1 cellular context compared by ENCODE assay signal in genomic region chr3:66411436-66411835, GRCh38.
TF ChIP-seq lines count a peak whose summit lies in the region.

No MANE protein-coding gene starts in this region.

TF ChIP-seq in GM23338, 12 proteins besides CTCF, POLR2A, EP300 and RAD21 (continued from another document):
- TF ChIP-seq EZH2phosphoT487 (IDR thresholded peaks at IDR 0.05; ENCODE audit: unreplicated experiment) (no peak), ZNF462 (CRISPR knock-in tag; IDR thresholded peaks at IDR 0.05) (no peak), POLR2AphosphoS5 (IDR thresholded peaks at IDR 0.05; ENCODE audit: low read depth) (no peak), ZNF331 (CRISPR knock-in tag; IDR thresholded peaks at IDR 0.05; ENCODE audit: low read depth) (no peak), STAT1 (IDR thresholded peaks at IDR 0.05; ENCODE audit: unreplicated experiment) (no peak), REST (IDR thresholded peaks at IDR 0.05; ENCODE audit: unreplicated experiment) (no peak), EZH2 (IDR thresholded peaks at IDR 0.05; ENCODE audit: low read depth, unreplicated experiment) (no peak), NANOG (IDR thresholded peaks at IDR 0.05; ENCODE audit: borderline replicate concordance) (no peak), JUNB (IDR thresholded peaks at IDR 0.05; ENCODE audit: unreplicated experiment) (no peak)
TF ChIP-seq in GM23338: peak in this region for 0.
